8 cellular contexts compared by ENCODE assay signal in the genomic region with DNA sequence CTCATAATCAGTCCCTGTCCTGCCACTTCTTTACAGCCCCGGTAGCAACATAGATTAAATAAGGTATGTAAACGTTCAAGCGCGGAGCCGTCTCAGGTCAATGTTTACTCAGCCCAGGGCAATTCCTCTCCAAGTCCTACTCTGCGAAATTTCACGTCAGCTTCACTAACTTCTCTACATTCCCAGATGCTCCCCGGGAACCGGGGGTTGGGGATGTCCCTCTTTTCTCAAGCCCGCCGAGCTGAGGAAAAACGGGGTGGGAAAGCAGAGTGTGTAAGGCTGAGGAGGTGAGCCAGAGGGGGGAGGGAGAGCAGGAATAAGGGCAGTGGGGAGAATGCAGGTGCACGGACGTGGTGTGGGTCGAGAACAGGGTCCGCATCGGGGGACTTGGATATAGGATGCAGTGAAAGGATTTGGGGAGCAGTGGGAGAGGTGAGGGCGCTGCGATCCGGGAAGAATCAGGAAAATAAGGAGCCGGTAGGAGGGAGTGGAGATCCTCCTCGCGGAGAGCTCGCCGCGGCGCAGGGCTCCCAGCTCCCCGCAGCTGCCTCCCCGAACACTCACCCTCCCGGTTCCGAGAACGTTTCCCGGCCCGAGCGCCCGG. TPM values are rescaled to one million over a fixed set of nuclear protein-coding genes. Genes with fewer than 3 reads are reported as not detected.
DNase-seq lines count a peak whose midpoint lies in the region; ATAC-seq and TF ChIP-seq lines count a peak whose summit lies in the region.

No MANE protein-coding gene starts in this region.

- no peaks in the 10 kb centered on the region for H4K20me1 ChIP-seq in OCI-LY7 (ENCODE audit: insufficient read depth, low read length)
- H4K20me1 ChIP-seq in mammary epithelial cell (ENCODE audit: insufficient read depth, low read length), result no peaks in the 10 kb centered on the region

- H3K4me3 ChIP-seq in OCI-LY7 (ENCODE audit: low read depth, low read length, poor library complexity, severe bottlenecking), result peak overlapping the region; percentile 93
- H3K4me3 ChIP-seq in mammary epithelial cell (replicated peaks in 1 of 3; ENCODE audit: insufficient read depth in 1 of 3, low read depth in 2 of 3, low read length in 3 of 3), result peak overlapping the region; percentile 49 to 78 (median 61)
- peak overlapping the region; percentile 72 to 76 for H3K4me3 ChIP-seq in left lung

- H3K9me2 ChIP-seq in OCI-LY7 (ENCODE audit: insufficient read depth, low read length), result no peaks in the 10 kb centered on the region

- peak overlapping the region; percentile 59 for H3K9ac ChIP-seq in mammary epithelial cell (ENCODE audit: insufficient read depth, low read length)

- no TSS peak for BruUV-seq in OCI-LY7 (replicated peaks; lab: Mats Ljungman, UMichigan)
- BruUV-seq in mammary epithelial cell (replicated peaks; lab: Mats Ljungman, UMichigan), result no TSS peak

- intact Hi-C loops in OCI-LY7 (cut with micrococcal nuclease; ENCODE audit: unreplicated experiment) (loop anchor here (2.0 kb wide), 1 partner anchor 401 kb away; a partner anchor contains a TSS), mammary epithelial cell (cut with micrococcal nuclease) (no loop called here), left lung (cut with DNase I) (loop anchor here in 1 of 2 donors (10.0 kb wide), 1 partner anchor 169 kb away; no protein-coding TSS in a partner anchor)

- peak; percentile 17 for ATAC-seq in left lung
- ATAC-seq in GM21423 (IDR thresholded peaks at IDR 0.05; ENCODE audit: unreplicated experiment), result no peak

- H3K4me1 ChIP-seq in OCI-LY7 (ENCODE audit: insufficient read depth, low read length, poor library complexity, severe bottlenecking) (peaks cover 18% of the 10 kb centered on the region), mammary epithelial cell (ENCODE audit: insufficient read depth, low read length) (peaks cover 28% of the 10 kb centered on the region), left lung (peaks cover 7 to 35% of the 10 kb centered on the region in 2 donors)

- POLR2A ChIA-PET in OCI-LY7 (lab: Charles Lee), result interaction anchor here (0.9 to 1.4 kb wide), 2 partner anchors 26 to 27 kb away, joined by 3 to 4 read pairs; no protein-coding TSS in a partner anchor

- TF ChIP-seq CTCF in OCI-LY7 (conservative IDR thresholded peaks at IDR 0.05; ENCODE audit: low read length), result no peak
- peak in 1 of 2 donors; percentile 21 for TF ChIP-seq CTCF in mammary epithelial cell (conservative IDR thresholded peaks at IDR 0.05 in 1 of 2, IDR thresholded peaks at IDR 0.05 in 1 of 2; ENCODE audit: extremely low read depth in 1 of 2, insufficient read depth in 1 of 2, low read depth in 1 of 2, low read length in 2 of 2)
- no peak for TF ChIP-seq CTCF in left lung (IDR thresholded peaks at IDR 0.05)

- DNase-seq in NCI-H82 (lab: John Stamatoyannopoulos, UW) (peak; percentile 62), NCI-H82 treated with DMSO at 0.1 percent for 48 hours (lab: John Stamatoyannopoulos, UW; ENCODE audit: unreplicated experiment) (no peak), OCI-LY7 (ENCODE audit: low spot score) (peak; percentile 38), mammary epithelial cell (peak; percentile 40), left lung (peak in 1 of 2 donors; percentile 42), substantia nigra (lab: John Stamatoyannopoulos, UW) (peak in 10 of 49 donors; percentile 40 to 67 (median 48)), NCI-H187 (lab: John Stamatoyannopoulos, UW) (no peak)

- H3K27ac ChIP-seq in OCI-LY7 (ENCODE audit: low read depth, low read length, poor library complexity, severe bottlenecking), result no peak overlapping the region
- peak overlapping the region; percentile 22 for H3K27ac ChIP-seq in mammary epithelial cell (ENCODE audit: insufficient read depth, low read depth, low read length)
- H3K27ac ChIP-seq in left lung, result peak overlapping the region; percentile 100
- peak overlapping the region; percentile 96 for H3K27ac ChIP-seq in substantia nigra (ENCODE audit: low read depth, low read length, poor library complexity, severe bottlenecking)

- H3K9me3 ChIP-seq in OCI-LY7 (ENCODE audit: low read length), result no peaks in the 10 kb centered on the region
- no peaks in the 10 kb centered on the region for H3K9me3 ChIP-seq in mammary epithelial cell (replicated peaks; ENCODE audit: insufficient read depth, low read length)
- H3K9me3 ChIP-seq in left lung, result no peaks in the 10 kb centered on the region

- in situ Hi-C loops in mammary epithelial cell (cut with MboI; ENCODE audit: low sequenced_read_pairs in 2 of 2), result loop anchor here in 1 of 2 donors (10.0 kb wide), 1 partner anchor 129 kb away; no protein-coding TSS in a partner anchor

- CTCF ChIA-PET in OCI-LY7 (lab: Charles Lee; ENCODE audit: unreplicated experiment) (interaction anchor here (0.6 to 1.0 kb wide), 3 partner anchors 55 to 166 kb away, joined by 5 to 8 read pairs (median 5); no protein-coding TSS in a partner anchor), mammary epithelial cell (lab: Charles Lee; ENCODE audit: low non-redundant PET) (interaction anchor here (0.5 kb wide), 1 partner anchor 144 kb away, joined by 3 read pairs; no protein-coding TSS in a partner anchor)

- H2AFZ ChIP-seq in OCI-LY7 (ENCODE audit: low read length) (peak overlapping the region; percentile 86), mammary epithelial cell (ENCODE audit: low read depth, low read length) (peak overlapping the region; percentile 91)

- H3K79me2 ChIP-seq in OCI-LY7 (ENCODE audit: insufficient read depth, low read depth, low read length) (no peaks in the 10 kb centered on the region), mammary epithelial cell (ENCODE audit: insufficient read depth, low read length) (no peaks in the 10 kb centered on the region)

- H3K36me3 ChIP-seq in OCI-LY7 (ENCODE audit: insufficient read depth, low read length) (no peaks in the 10 kb centered on the region), mammary epithelial cell (ENCODE audit: insufficient read depth, low read length) (no peaks in the 10 kb centered on the region), left lung (no peaks in the 10 kb centered on the region)

- 0% methylated on average over 6 of the region's 36 CpGs for WGBS in mammary epithelial cell (ENCODE audit: low coverage, missing lambda C conversion rate)

- dilution Hi-C loops in mammary epithelial cell (cut with HindIII; ENCODE audit: low sequenced_read_pairs), result no loop called here

- peak overlapping the region; percentile 94 for H3K4me2 ChIP-seq in OCI-LY7 (ENCODE audit: low read length)
- H3K4me2 ChIP-seq in mammary epithelial cell (ENCODE audit: insufficient read depth, low read depth, low read length), result peak overlapping the region; percentile 84

- H3K27me3 ChIP-seq in mammary epithelial cell (ENCODE audit: insufficient read depth, low read length) (no peaks in the 10 kb centered on the region), left lung (no peaks in the 10 kb centered on the region)

RNA-seq across cellular contexts. Expression of a gene that starts 0.5 kb away (rescaled TPM):
- total RNA-seq in OCI-LY7 (2014; rRNA removed; shearing (Covaris generic)), result 0.73 and 0.82 TPM in 2 replicates
- 6.4 and 7.9 TPM in 2 replicates for total RNA-seq in OCI-LY7 (2022)
- total RNA-seq in mammary epithelial cell, result 1 to 10 TPM; 2.5 to 4.4 TPM
- polyA plus RNA-seq in mammary epithelial cell, result 1.2 TPM
- 3.9 TPM for polyA minus RNA-seq in mammary epithelial cell
- 10 to 100 TPM; 13.2 to 41.5 TPM for total RNA-seq in left lung

RNA-seq across cellular contexts. Expression of a gene that starts 26.8 kb away (rescaled TPM):
- total RNA-seq in OCI-LY7 (2014; rRNA removed; shearing (Covaris generic)), result 14.5 and 16.6 TPM in 2 replicates
- total RNA-seq in OCI-LY7 (2022) (27.7 and 27.9 TPM in 2 replicates), mammary epithelial cell (10 to 100 TPM; 10.5 to 15.2 TPM), left lung (10 to 100 TPM; 17.0 to 18.9 TPM)
- polyA plus RNA-seq in mammary epithelial cell, result 37.6 TPM
- polyA minus RNA-seq in mammary epithelial cell, result 29.6 TPM

Comparison
In these comparisons a context has a peak if more than half of its experiments do, and no peak if none do; other contexts are left out.
1. DNase-seq: peak in NCI-H82 (single experiment), OCI-LY7 (single experiment) and mammary epithelial cell (single experiment); none in NCI-H82 treated with DMSO at 0.1 percent for 48 hours (single experiment) and NCI-H187 (0 of 2).
2. Peak in every context shown above with its lines, with median percentiles within 50 percentile points of each other: H3K4me3 ChIP-seq.